Comparison of ENCODE assay signal across 2 cellular contexts in genomic region chr10:72277996-72278667, GRCh38.
TF ChIP-seq lines count a peak whose summit lies in the region.

No MANE protein-coding gene starts in this region.

TF ChIP-seq in IMR-90, 13 proteins besides CTCF, POLR2A, EP300 and RAD21:
- 0 out of 2 replicates have a peak, but pooled peaks have one; percentile 6 for TF ChIP-seq CEBPB (IDR thresholded peaks at IDR 0.05; ENCODE audit: low read depth, low read length)
- no peak for TF ChIP-seq MXI1 (IDR thresholded peaks at IDR 0.05; ENCODE audit: borderline replicate concordance, low read depth, low read length)
TF ChIP-seq in IMR-90: peak in this region for 1.

TF ChIP-seq in GM23338, 12 proteins besides CTCF, POLR2A, EP300 and RAD21:
- no peak for TF ChIP-seq EZH2 (IDR thresholded peaks at IDR 0.05; ENCODE audit: low read depth, unreplicated experiment)
